ENCODE assay signal across 26 cellular contexts in the genomic region with DNA sequence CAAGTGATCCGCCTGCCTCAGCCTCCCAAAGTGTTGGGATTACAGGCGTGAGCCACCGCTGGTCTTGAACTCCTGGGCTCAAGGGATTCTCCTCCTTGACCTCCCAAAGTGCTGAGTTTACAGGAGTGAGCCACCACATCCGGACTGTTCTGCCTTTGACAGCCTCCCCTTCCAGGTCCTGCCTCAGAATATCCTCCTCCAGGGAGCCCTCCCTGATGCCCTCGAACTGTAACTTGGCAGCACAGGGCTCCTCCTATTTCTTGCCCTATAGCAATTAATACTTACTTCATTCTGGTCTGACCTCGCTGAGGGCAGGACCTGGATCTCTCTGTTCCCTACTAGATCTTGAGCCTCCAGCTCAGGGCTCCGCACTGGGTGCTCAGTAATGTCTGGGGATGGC. TPM values are rescaled to one million over a fixed set of nuclear protein-coding genes. Genes with fewer than 3 reads are reported as not detected.
"Had no signal": no experiment of that assay in that cellular context is flagged by ENCODE, and none has a peak within 500 bp of the region (broad histone marks: within the 10 kb centered on the region; RNA-seq: fewer than 3 reads in every experiment).

No MANE protein-coding gene starts in this region.

- H3K36me3 ChIP-seq: esophagus muscularis mucosa, gastroesophageal sphincter, heart left ventricle, lower lobe of right lung had no signal

- H3K4me1 Mint-ChIP-seq: endodermal cell, mesothelial cell of epicardium had no signal

- H3K4me3 ChIP-seq: coronary artery, dorsolateral prefrontal cortex, esophagus muscularis mucosa, gastroesophageal sphincter, heart left ventricle, hepatocyte, lower lobe of right lung, mucosa of descending colon had no signal

- H3K27ac Mint-ChIP-seq: effector memory CD8-positive, alpha-beta T cell; endodermal cell; mesothelial cell of epicardium; naive B cell had no signal

- H3K36me3 Mint-ChIP-seq: naive B cell had no signal

- FAIRE-seq: colon, endometrium, endothelial cell of umbilical vein, frontal cortex, islet of Langerhans, keratinocyte had no signal

- H3K9me3 ChIP-seq: esophagus muscularis mucosa, gastroesophageal sphincter, heart left ventricle, lower lobe of right lung, mucosa of descending colon had no signal

- H3K27me3 ChIP-seq: dorsolateral prefrontal cortex, hepatocyte had no signal

- H2AFZ ChIP-seq: hepatocyte had no signal

- H3K79me2 ChIP-seq: hepatocyte had no signal

- DNase-seq: dermis blood vessel endothelial cell; dorsolateral prefrontal cortex; effector CD8-positive, alpha-beta T cell; effector memory CD8-positive, alpha-beta T cell; endodermal cell; foreskin keratinocyte; hypothalamus; left colon; left ventricle myocardium superior; lower lobe of right lung; mesenchymal stem cell; mucosa of descending colon; naive B cell had no signal

- H3K4me3 Mint-ChIP-seq: effector memory CD8-positive, alpha-beta T cell; endodermal cell; mesothelial cell of epicardium had no signal

- H3K27ac ChIP-seq: coronary artery, dorsolateral prefrontal cortex, esophagus muscularis mucosa, foreskin keratinocyte, gastroesophageal sphincter, heart left ventricle, hepatocyte, lower lobe of right lung had no signal

- H3K4me2 ChIP-seq: hepatocyte had no signal

- H3K4me1 ChIP-seq: foreskin keratinocyte, heart left ventricle, lower lobe of right lung had no signal

- H3K9me3 Mint-ChIP-seq: effector memory CD8-positive, alpha-beta T cell; endodermal cell; mesothelial cell of epicardium had no signal

- ATAC-seq: effector memory CD8-positive, alpha-beta T cell; foreskin keratinocyte; gastroesophageal sphincter; heart left ventricle; left colon; left lobe of liver; left ventricle myocardium superior; lower lobe of right lung; mucosa of descending colon had no signal

RNA-seq across cellular contexts. Expression of a gene that starts 7.5 kb away (rescaled TPM):
- polyA plus RNA-seq: hepatocyte had no signal
